8 cellular contexts compared by ENCODE assay signal in the genomic region with DNA sequence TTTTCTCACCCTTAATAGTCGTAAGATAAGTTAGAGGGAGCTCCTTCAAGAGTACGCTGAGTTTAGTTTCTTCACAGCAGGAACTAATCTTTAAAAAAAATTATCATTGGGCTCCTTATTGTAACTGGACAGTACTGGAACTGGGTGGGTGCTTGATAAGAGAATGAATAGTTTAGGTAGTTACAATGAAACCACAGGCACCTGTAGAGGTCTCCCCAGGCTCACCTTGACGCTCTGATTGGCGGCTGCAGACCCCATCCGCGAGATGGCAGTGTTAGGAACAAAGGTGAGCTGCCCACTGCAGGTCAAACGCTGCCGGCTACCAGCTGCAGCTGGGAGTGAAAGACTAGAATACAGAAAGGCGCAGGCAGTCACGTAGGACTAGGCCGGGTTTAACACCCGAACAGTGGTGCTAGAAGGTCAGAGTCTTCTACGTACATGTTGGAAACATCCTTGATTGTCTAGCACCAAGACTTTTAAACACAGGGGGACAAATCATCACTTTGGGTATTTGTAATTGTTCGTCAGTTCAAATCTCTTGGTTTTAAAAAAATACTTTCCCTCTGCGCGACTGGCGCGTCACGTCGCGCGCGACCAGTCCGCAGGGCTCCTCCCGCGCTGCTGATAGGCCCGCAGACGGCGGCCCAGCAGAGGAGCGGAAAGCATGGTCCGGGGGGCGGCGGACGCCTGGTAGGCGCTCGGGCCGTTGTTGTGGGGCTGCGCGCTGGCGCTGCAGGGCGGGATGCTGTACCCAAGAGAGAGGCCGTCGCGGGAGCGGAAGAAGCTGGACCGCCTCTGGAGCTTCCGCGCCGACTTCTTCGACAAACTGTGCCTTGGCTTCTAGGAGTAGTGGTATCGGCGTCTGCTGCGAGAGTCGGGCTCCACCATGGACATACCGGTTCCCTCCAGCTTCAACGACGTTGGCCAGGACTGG. TPM values are rescaled to one million over a fixed set of nuclear protein-coding genes. Genes with fewer than 3 reads are reported as not detected.
A peak's percentile ranks its signal among the peaks of the same experiment; 100 is the strongest.
DNase-seq lines count a peak whose midpoint lies in the region; ATAC-seq and TF ChIP-seq lines count a peak whose summit lies in the region.

No MANE protein-coding gene starts in this region.

- POLR2A ChIA-PET in T-cell (lab: Charles Lee) = interaction anchor here (0.6 to 1.2 kb wide), 3 partner anchors 24 to 45 kb away, joined by 3 to 9 read pairs (median 5); partner anchors contain the start of gene SMARCA5 (in 1 of the 2)

- H3K36me3 ChIP-seq in KMS-11 (ENCODE audit: insufficient read depth) (no peaks in the 10 kb centered on the region), rectal smooth muscle tissue (ENCODE audit: control insufficient read depth, insufficient read depth, low read length) (peaks cover 4% of the 10 kb centered on the region), aorta (ENCODE audit: control insufficient read depth in 1 of 2, insufficient read depth in 2 of 2, low read length in 1 of 2) (peaks cover 0 to 1% of the 10 kb centered on the region in 2 donors)

- H3K27ac ChIP-seq in KMS-11 (no peak overlapping the region), rectal smooth muscle tissue (ENCODE audit: low read depth, low read length) (peak overlapping the region; percentile 7), aorta (ENCODE audit: low read depth in 1 of 2, low read length in 2 of 2) (peak overlapping the region in 1 of 2 donors; percentile 83)

- H3K4me1 ChIP-seq in KMS-11 (ENCODE audit: low read depth, poor library complexity, severe bottlenecking) (no peaks in the 10 kb centered on the region), rectal smooth muscle tissue (ENCODE audit: control insufficient read depth, insufficient read depth, low read length) (no peaks in the 10 kb centered on the region), aorta (ENCODE audit: control insufficient read depth in 1 of 2, insufficient read depth in 2 of 2, low read length in 2 of 2) (peaks cover 0 to 4% of the 10 kb centered on the region in 2 donors)

- ATAC-seq in GM21526 (IDR thresholded peaks at IDR 0.05; ENCODE audit: low FRiP score, unreplicated experiment) = peak; percentile 87
- peak; percentile 86 for ATAC-seq in T-cell (replicated peaks in 1 of 4)
- ATAC-seq in aorta (ENCODE audit: low FRiP score) = peak; percentile 92

- peak; percentile 37 for TF ChIP-seq CTCF in KMS-11 (conservative IDR thresholded peaks at IDR 0.05; ENCODE audit: low read depth, low read length)

- peak overlapping the region; percentile 38 for H2AFZ ChIP-seq in KMS-11 (ENCODE audit: low read depth)

- H3K27me3 ChIP-seq in KMS-11 (ENCODE audit: insufficient read depth, low read depth) (no peaks in the 10 kb centered on the region), rectal smooth muscle tissue (ENCODE audit: control insufficient read depth, insufficient read depth, low read length) (no peaks in the 10 kb centered on the region), aorta (ENCODE audit: control insufficient read depth in 1 of 2, insufficient read depth in 2 of 2, low read length in 1 of 2) (no peaks in the 10 kb centered on the region)

- DNase-seq in DMS53 treated with DMSO at 0.1 percent for 48 hours (lab: John Stamatoyannopoulos, UW; ENCODE audit: unreplicated experiment) = peak; percentile 83
- DNase-seq in T-cell = peak; percentile 28 to 75 (median 54)
- DNase-seq in amygdala (lab: John Stamatoyannopoulos, UW) = peak in 39 of 56 donors; percentile 3 to 64 (median 32)
- DNase-seq in hepatic stellate cell (ENCODE audit: low spot score) = peak; percentile 60
- peak; percentile 76 to 89 for DNase-seq in aorta

- H3K9me3 Mint-ChIP-seq in T-cell = no peaks in the 10 kb centered on the region

- H3K4me2 ChIP-seq in KMS-11 = no peak overlapping the region

- no peaks in the 10 kb centered on the region for H4K20me1 ChIP-seq in KMS-11 (ENCODE audit: insufficient read depth)

- WGBS in aorta, 2 donors = 0 to 1% methylated on average over 46 to 57 of the region's 57 CpGs

- no peaks in the 10 kb centered on the region for H3K27me3 Mint-ChIP-seq in T-cell

- peaks cover 24 to 30% (median 24%) of the 10 kb centered on the region in 3 donors for H3K4me1 Mint-ChIP-seq in T-cell

- no peaks in the 10 kb centered on the region for H3K79me2 ChIP-seq in KMS-11 (ENCODE audit: insufficient read depth, low read depth)

- H3K9ac ChIP-seq in KMS-11 (no peak overlapping the region), rectal smooth muscle tissue (ENCODE audit: low read length) (peak overlapping the region; percentile 13)

- intact Hi-C loops in aorta (cut with DNase I) = loop anchor here in 1 of 2 donors (10.0 kb wide), 1 partner anchor 346 kb away; the partner anchor contains the start of gene GYPE

- CTCF ChIA-PET in T-cell (lab: Charles Lee) = interaction anchor here (0.6 to 2.0 kb wide), 13 partner anchors 10 to 1539 kb away, joined by 3 to 7 read pairs (median 4); partner anchors contain the start of genes SMARCA5 (in 2 of the 2) and ABCE1 (in 1 of the 2)

- no peaks in the 10 kb centered on the region for H3K9me3 ChIP-seq in aorta (ENCODE audit: control insufficient read depth, low read length)

- H3K4me3 ChIP-seq in KMS-11 (IDR thresholded peaks at IDR 0.05; ENCODE audit: insufficient read depth, low read depth, low read length) = no peak overlapping the region
- peak overlapping the region; percentile 66 for H3K4me3 ChIP-seq in rectal smooth muscle tissue (ENCODE audit: low read length)
- H3K4me3 ChIP-seq in aorta (ENCODE audit: low read length in 2 of 2) = peak overlapping the region; percentile 52 to 53

- H3K36me3 Mint-ChIP-seq in T-cell = peaks cover 7% of the 10 kb centered on the region

- H3K27ac Mint-ChIP-seq in T-cell = peak overlapping the region; percentile 86 to 93

- peak overlapping the region; percentile 88 to 90 (median 90) for H3K4me3 Mint-ChIP-seq in T-cell

RNA-seq across cellular contexts. Expression of gene SMARCA5, which starts 45.6 kb away (rescaled TPM):
- total RNA-seq in T-cell (10 to 100 TPM; 43.4 to 56.4 (median 47.1) TPM), aorta (10 to 100 TPM; 39.0 to 43.3 TPM)
- 10 to 100 TPM; 12.5 to 15.8 TPM for polyA plus RNA-seq in aorta

Comparison
In these comparisons a context has a peak if more than half of its experiments do, and no peak if none do; other contexts are left out.
1. DNase-seq: peak in every context shown above with its lines; median percentile 83 in DMS53 treated with DMSO at 0.1 percent for 48 hours; 82 in aorta; 60 in hepatic stellate cell; 54 in T-cell; 32 in amygdala.